ENCODE assay signal across 15 cellular contexts in the genomic region with DNA sequence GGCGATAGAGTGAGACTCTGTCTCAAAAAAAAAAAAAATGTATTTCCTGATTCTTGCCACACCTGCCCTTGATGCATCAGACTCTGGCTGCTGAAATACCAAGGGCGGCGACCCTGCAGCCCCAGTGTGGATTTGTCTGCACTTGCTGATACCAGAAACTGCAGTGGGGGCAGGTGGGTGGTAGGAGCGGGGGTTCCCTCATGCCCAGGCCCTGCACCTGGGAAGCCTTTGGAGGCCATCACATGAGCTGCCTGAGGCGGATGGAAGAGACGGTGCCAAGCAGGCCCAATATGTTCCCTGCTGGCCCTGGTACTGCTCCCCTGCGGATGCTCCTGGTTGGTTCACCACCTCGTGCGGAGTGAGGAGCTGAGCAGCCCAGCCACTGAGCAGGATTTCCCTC. TPM values are rescaled to one million over a fixed set of nuclear protein-coding genes. Genes with fewer than 3 reads are reported as not detected.
DNase-seq lines count a peak whose midpoint lies in the region; ATAC-seq, FAIRE-seq and TF ChIP-seq lines count a peak whose summit lies in the region.
"Had no signal": no experiment of that assay in that cellular context is flagged by ENCODE, and none has a peak within 500 bp of the region (broad histone marks: within the 10 kb centered on the region; RNA-seq: fewer than 3 reads in every experiment).

No MANE protein-coding gene starts in this region.

- H3K27me3 ChIP-seq in bronchial epithelial cell (ENCODE audit: control insufficient read depth, insufficient read depth, low read length) (no peaks in the 10 kb centered on the region), neuronal stem cell (ENCODE audit: control insufficient read depth in 3 of 3, insufficient read depth in 3 of 3, low read depth in 1 of 3, low read length in 3 of 3) (no peaks in the 10 kb centered on the region), tibial nerve (no peaks in the 10 kb centered on the region)
- H3K27me3 ChIP-seq: brain microvascular endothelial cell, right atrium auricular region had no signal

- H2BK5ac ChIP-seq in neuronal stem cell (ENCODE audit: low read length): no peak overlapping the region

- peak overlapping the region; percentile 37 for H3K23ac ChIP-seq in neuronal stem cell (ENCODE audit: low read depth, low read length, poor library complexity)

- no peak overlapping the region for H3K4me2 ChIP-seq in neuronal stem cell (ENCODE audit: insufficient read depth, low read length, poor library complexity, severe bottlenecking)

- TF ChIP-seq CTCF in bronchial epithelial cell (IDR thresholded peaks at IDR 0.05; ENCODE audit: insufficient read depth, low read length, severe bottlenecking) (no peak), tibial nerve (IDR thresholded peaks at IDR 0.05) (no peak)

- no peak for ATAC-seq in HG02970 (IDR thresholded peaks at IDR 0.05; ENCODE audit: low FRiP score, unreplicated experiment)

- TF ChIP-seq EP300 in tibial nerve (IDR thresholded peaks at IDR 0.05): no peak

- no peak overlapping the region for H2BK120ac ChIP-seq in neuronal stem cell (ENCODE audit: low read depth, low read length)

- WGBS in neuronal stem cell (ENCODE audit: extremely low coverage in 2 of 2, insufficient read length in 2 of 2, insufficient replicate concordance in 1 of 2), 2 donors: no CpG with 5 or more reads among the region's 9 CpGs
- 82 to 88% methylated on average over 7 to 9 of the region's 9 CpGs for WGBS in tibial nerve, 2 donors

- no peak overlapping the region for H2AFZ ChIP-seq in neuronal stem cell (ENCODE audit: low read length)

- no peak overlapping the region for H4K91ac ChIP-seq in neuronal stem cell (ENCODE audit: low read depth, low read length, poor library complexity)

- no peak overlapping the region for H3K9ac ChIP-seq in neuronal stem cell (ENCODE audit: low read depth, low read length, poor library complexity)

- TF ChIP-seq POLR2A in tibial nerve (IDR thresholded peaks at IDR 0.05): no peak

- no peak overlapping the region for H2BK12ac ChIP-seq in neuronal stem cell (ENCODE audit: low read length)

- FAIRE-seq in bronchial epithelial cell (lab: Jason Lieb, UNC): no peak

- peaks cover 9% of the 10 kb centered on the region for H3K36me3 ChIP-seq in bronchial epithelial cell (ENCODE audit: control insufficient read depth, insufficient read depth, low read length)
- peaks cover 13 to 60% of the 10 kb centered on the region in 2 donors for H3K36me3 ChIP-seq in neuronal stem cell (replicated peaks in 1 of 2; ENCODE audit: control insufficient read depth in 2 of 2, insufficient read depth in 2 of 2, low read length in 2 of 2)
- H3K36me3 ChIP-seq in tibial nerve: peaks cover 0 to 81% (median 16%) of the 10 kb centered on the region in 3 donors

- no peak overlapping the region for H2AK5ac ChIP-seq in neuronal stem cell (ENCODE audit: low read depth, low read length)

- no peaks in the 10 kb centered on the region for H3K4me1 ChIP-seq in neuronal stem cell (ENCODE audit: control insufficient read depth in 2 of 2, insufficient read depth in 1 of 2, low read depth in 1 of 2, low read length in 2 of 2)
- H3K4me1 ChIP-seq in tibial nerve: peaks cover 0 to 30% (median 3%) of the 10 kb centered on the region in 4 donors

- H3K27ac ChIP-seq in neuronal stem cell (replicated peaks; ENCODE audit: low read length) (no peak overlapping the region), tibial nerve (peak overlapping the region in 2 of 4 donors; percentile 27 to 40)
- H3K27ac ChIP-seq: 22Rv1, brain microvascular endothelial cell, VCaP had no signal

- peaks cover 4 to 8% of the 10 kb centered on the region in 2 donors for H3K9me3 ChIP-seq in neuronal stem cell (replicated peaks in 1 of 2; ENCODE audit: control insufficient read depth in 2 of 2, insufficient read depth in 1 of 2, low read depth in 1 of 2, low read length in 2 of 2)
- no peaks in the 10 kb centered on the region for H3K9me3 ChIP-seq in tibial nerve
- H3K9me3 ChIP-seq: right atrium auricular region had no signal

- H3K4ac ChIP-seq in neuronal stem cell (ENCODE audit: low read length): no peak overlapping the region

- DNase-seq in DMS53 (lab: John Stamatoyannopoulos, UW) (peak; percentile 50), DMS53 treated with DMSO at 0.1 percent for 48 hours (lab: John Stamatoyannopoulos, UW; ENCODE audit: unreplicated experiment) (no peak), NAMALWA (ENCODE audit: low spot score) (peak; percentile 13), bronchial epithelial cell (ENCODE audit: low read depth) (peak; percentile 81), neuronal stem cell (ENCODE audit: low spot score) (no peak), NCI-H2029 (lab: John Stamatoyannopoulos, UW) (no peak), tibial nerve (ENCODE audit: low spot score in 2 of 2) (no peak)
- DNase-seq: brain microvascular endothelial cell, GDM1, H7, NCI-H1417 treated with DMSO at 0.1 percent for 48 hours had no signal

- peaks cover 2% of the 10 kb centered on the region for H3K79me1 ChIP-seq in neuronal stem cell (ENCODE audit: low read depth, low read length)

- no peak overlapping the region for H3K18ac ChIP-seq in neuronal stem cell (ENCODE audit: low read length)

- no peak overlapping the region for H4K8ac ChIP-seq in neuronal stem cell (ENCODE audit: low read depth, low read length)

- H3K4me3 ChIP-seq in bronchial epithelial cell (ENCODE audit: low read depth, low read length) (no peak overlapping the region), neuronal stem cell (ENCODE audit: low read length in 2 of 2) (no peak overlapping the region), tibial nerve (no peak overlapping the region)
- H3K4me3 ChIP-seq: right atrium auricular region had no signal

- no peak overlapping the region for H2BK15ac ChIP-seq in neuronal stem cell (ENCODE audit: low read length)

- H3K14ac ChIP-seq in neuronal stem cell (ENCODE audit: low read length): no peak overlapping the region

RNA-seq across cellular contexts. Expression of gene MARF1, which starts 50.6 kb away (rescaled TPM):
- total RNA-seq in bronchial epithelial cell: 12.9 and 17.4 TPM in 2 replicates
- polyA plus RNA-seq in neuronal stem cell (2013, experiment 1 of 2): 11.6 TPM
- polyA plus RNA-seq in neuronal stem cell (2013, experiment 2 of 2): 12.5 TPM
- total RNA-seq in tibial nerve: 10 to 100 TPM; 44.6 to 57.5 (median 54.4) TPM

RNA-seq across cellular contexts. Expression of gene NDE1, which starts 57.7 kb away (rescaled TPM):
- total RNA-seq in bronchial epithelial cell: 64.9 and 74.2 TPM in 2 replicates
- polyA plus RNA-seq in neuronal stem cell (2013, experiment 1 of 2): 50.4 TPM
- 51.2 TPM for polyA plus RNA-seq in neuronal stem cell (2013, experiment 2 of 2)
- 10 to 100 TPM; 22.9 to 73.5 (median 38.8) TPM for total RNA-seq in tibial nerve

Comparison
In these comparisons a context has a peak if more than half of its experiments do, and no peak if none do; other contexts are left out.
1. DNase-seq: peak in DMS53 (single experiment), NAMALWA (single experiment) and bronchial epithelial cell (single experiment); none in DMS53 treated with DMSO at 0.1 percent for 48 hours (single experiment), neuronal stem cell (single experiment), NCI-H2029 (single experiment) and tibial nerve (0 of 2).